In the genomic region with DNA sequence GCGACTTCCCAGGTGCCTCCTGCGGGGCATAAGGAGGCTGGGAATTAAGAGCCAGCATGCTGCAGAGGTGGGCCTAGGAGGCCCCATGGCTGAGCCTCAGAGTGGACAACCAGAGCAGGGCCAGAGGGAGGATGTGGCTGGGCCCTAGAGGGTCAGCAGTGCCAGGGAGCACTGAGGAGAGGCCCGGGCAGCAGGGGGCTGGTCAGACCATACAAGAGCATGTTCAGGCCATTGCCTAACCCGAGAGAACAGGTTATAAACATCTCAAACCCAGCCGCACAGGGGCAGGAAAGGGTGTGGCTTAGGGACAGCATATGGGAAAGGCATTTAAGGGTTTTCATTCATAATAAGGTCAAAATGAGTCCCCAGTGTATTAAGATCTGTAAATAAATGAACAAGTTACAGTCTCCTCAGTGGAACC, we compare ENCODE assay signal across 13 cellular contexts. TPM values are rescaled to one million over a fixed set of nuclear protein-coding genes. Genes with fewer than 3 reads are reported as not detected.
DNase-seq lines count a peak whose midpoint lies in the region; ATAC-seq, FAIRE-seq and TF ChIP-seq lines count a peak whose summit lies in the region.
"Had no signal": no experiment of that assay in that cellular context is flagged by ENCODE, and none has a peak within 500 bp of the region (broad histone marks: within the 10 kb centered on the region; RNA-seq: fewer than 3 reads in every experiment).

No MANE protein-coding gene starts in this region.

- no peak overlapping the region for H3K56ac ChIP-seq in IMR-90 (ENCODE audit: extremely low read depth, insufficient read depth, low read length)

- H4K20me1 ChIP-seq in IMR-90 (ENCODE audit: insufficient read depth, low read length), result no peaks in the 10 kb centered on the region

- in situ Hi-C loops in IMR-90 (cut with MboI; ENCODE audit: low sequenced_read_pairs), result loop anchor here (5.0 to 10.0 kb wide), 4 partner anchors 42 to 505 kb away; partner anchors contain the start of gene XPR1

- H3K27ac ChIP-seq in IMR-90 (ENCODE audit: insufficient read depth, low read length), result peak overlapping the region; percentile 23; the same call in 1 of the 2 replicates

- TF ChIP-seq CTCF in activated CD8-positive, alpha-beta T cell treated with anti-CD3 and anti-CD28 coated beads for 36 hours (IDR thresholded peaks at IDR 0.05), result no peak
- TF ChIP-seq CTCF in IMR-90 (conservative IDR thresholded peaks at IDR 0.05; ENCODE audit: low read depth, low read length) (no peak), bronchial epithelial cell (IDR thresholded peaks at IDR 0.05; ENCODE audit: insufficient read depth, low read length, severe bottlenecking) (no peak), osteocyte (IDR thresholded peaks at IDR 0.05) (no peak), Caco-2 (IDR thresholded peaks at IDR 0.05; ENCODE audit: insufficient read depth in 1 of 2, low read depth in 1 of 2, low read length in 1 of 2, severe bottlenecking in 1 of 2, unreplicated experiment in 1 of 2) (no peak)

- no peaks in the 10 kb centered on the region for H3K36me3 ChIP-seq in IMR-90 (ENCODE audit: control insufficient read depth, insufficient read depth, low read length)
- no peaks in the 10 kb centered on the region for H3K36me3 ChIP-seq in bronchial epithelial cell (ENCODE audit: control insufficient read depth, insufficient read depth, low read length)
- no peaks in the 10 kb centered on the region for H3K36me3 ChIP-seq in Caco-2 (ENCODE audit: control insufficient read depth, insufficient read depth, low read length)

- H3K4me3 ChIP-seq in IMR-90 (ENCODE audit: insufficient read depth, low read depth, low read length) (no peak overlapping the region), bronchial epithelial cell (ENCODE audit: low read depth, low read length) (no peak overlapping the region), Caco-2 (ENCODE audit: low read depth, low read length) (no peak overlapping the region)

- dilution Hi-C loops in IMR-90 (cut with HindIII; ENCODE audit: low sequenced_read_pairs, unreplicated experiment), result no loop called here

- H3K14ac ChIP-seq in IMR-90 (replicated peaks; ENCODE audit: low read depth, low read length), result no peak overlapping the region

- H3K18ac ChIP-seq in IMR-90 (ENCODE audit: low read depth, low read length), result no peak overlapping the region

- H3K4me2 ChIP-seq in IMR-90 (ENCODE audit: low read depth, low read length), result no peak overlapping the region

- H3K27me3 Mint-ChIP-seq in activated CD8-positive, alpha-beta T cell treated with anti-CD3 and anti-CD28 coated beads, Interleukin-2, amount 10 ng/mL, durations not matched to agents 7 days and 5 days (ENCODE audit: low read depth), result peaks cover 8% of the 10 kb centered on the region
- H3K27me3 Mint-ChIP-seq in activated CD8-positive, alpha-beta T cell treated with anti-CD3 and anti-CD28 coated beads for 36 hours, result peaks cover 3% of the 10 kb centered on the region
- H3K27me3 Mint-ChIP-seq in osteocyte (ENCODE audit: unreplicated experiment) (peaks cover 11% of the 10 kb centered on the region), Caco-2 (ENCODE audit: insufficient read depth, unreplicated experiment) (peaks cover 3% of the 10 kb centered on the region)

- no peaks in the 10 kb centered on the region for H3K36me3 Mint-ChIP-seq in activated CD8-positive, alpha-beta T cell treated with anti-CD3 and anti-CD28 coated beads, Interleukin-2, amount 10 ng/mL, durations not matched to agents 7 days and 5 days (ENCODE audit: low read depth)
- H3K36me3 Mint-ChIP-seq in activated CD8-positive, alpha-beta T cell treated with anti-CD3 and anti-CD28 coated beads for 36 hours (ENCODE audit: low read depth), result no peaks in the 10 kb centered on the region
- no peaks in the 10 kb centered on the region for H3K36me3 Mint-ChIP-seq in osteocyte (ENCODE audit: unreplicated experiment)
- no peaks in the 10 kb centered on the region for H3K36me3 Mint-ChIP-seq in Caco-2 (ENCODE audit: insufficient read depth, unreplicated experiment)
- H3K36me3 Mint-ChIP-seq: naive B cell had no signal

- peak overlapping the region; percentile 94 for H3K4ac ChIP-seq in IMR-90 (ENCODE audit: low read depth, low read length)

- H3K79me1 ChIP-seq in IMR-90 (ENCODE audit: low read depth in 1 of 2, low read length in 2 of 2), result peaks cover 4 to 39% of the 10 kb centered on the region in 2 experiments; a peak in 2 of 4 replicates

- H4K8ac ChIP-seq in IMR-90 (ENCODE audit: low read depth in 2 of 2, low read length in 2 of 2), result peak overlapping the region in 1 of 2 experiments; percentile 85; a peak in 1 of 4 replicates

- CTCF ChIA-PET in activated CD8-positive, alpha-beta T cell treated with anti-CD3 and anti-CD28 coated beads, Interleukin-2, amount 10 ng/mL, durations not matched to agents 7 days and 5 days (lab: Charles Lee), result interaction anchor here (0.6 to 12.2 kb wide), 8 partner anchors 24 to 257 kb away, joined by 3 to 395 read pairs (median 24); partner anchors contain the start of genes IER5 and MR1
- CTCF ChIA-PET in activated CD8-positive, alpha-beta T cell treated with anti-CD3 and anti-CD28 coated beads for 36 hours (lab: Charles Lee), result interaction anchor here (1.1 to 12.0 kb wide), 7 partner anchors 12 to 101 kb away, joined by 3 to 254 read pairs (median 34); partner anchors contain the start of genes IER5 and MR1
- CTCF ChIA-PET in IMR-90 (lab: Yijun Ruan, JAX) (no interaction called here), Caco-2 (lab: Charles Lee) (interaction anchor here (1.2 kb wide), 1 partner anchor 49 kb away, joined by 3 read pairs; no protein-coding TSS in a partner anchor)

- H2AK5ac ChIP-seq in IMR-90 (ENCODE audit: low read depth, low read length), result peak overlapping the region; percentile 59; the same call in 1 of the 2 replicates

- H3K27me3 ChIP-seq in IMR-90 (ENCODE audit: control insufficient read depth, insufficient read depth, low read length) (no peaks in the 10 kb centered on the region), bronchial epithelial cell (ENCODE audit: control insufficient read depth, insufficient read depth, low read length) (no peaks in the 10 kb centered on the region), Caco-2 (replicated peaks; ENCODE audit: control insufficient read depth, insufficient read depth, low read length) (no peaks in the 10 kb centered on the region)

- no peak overlapping the region for H4K5ac ChIP-seq in IMR-90 (ENCODE audit: low read depth, low read length)

- peaks cover 46% of the 10 kb centered on the region for H3K4me1 ChIP-seq in IMR-90 (ENCODE audit: control insufficient read depth, insufficient read depth, low read length)
- H3K4me1 ChIP-seq in Caco-2, result peaks cover 14% of the 10 kb centered on the region; the same call in 1 of the 2 replicates

- TF ChIP-seq POLR2A in IMR-90 (IDR thresholded peaks at IDR 0.05; ENCODE audit: low read depth, low read length), result no peak

- ATAC-seq in activated CD8-positive, alpha-beta T cell treated with anti-CD3 and anti-CD28 coated beads, Interleukin-2, amount 10 ng/mL, durations not matched to agents 7 days and 5 days, result no peak
- no peak for ATAC-seq in activated CD8-positive, alpha-beta T cell treated with anti-CD3 and anti-CD28 coated beads for 36 hours
- ATAC-seq in IMR-90 (ENCODE audit: low read depth) (peak; percentile 9), HG02852 (IDR thresholded peaks at IDR 0.05; ENCODE audit: unreplicated experiment) (no peak)

- no peak for TF ChIP-seq RAD21 in IMR-90 (IDR thresholded peaks at IDR 0.05; ENCODE audit: low read length)

- peak overlapping the region; percentile 81; the same call in 1 of the 3 replicates for H2BK15ac ChIP-seq in IMR-90 (ENCODE audit: low read depth, low read length)

- no peak overlapping the region for H2AK9ac ChIP-seq in IMR-90 (replicated peaks; ENCODE audit: low read depth, low read length, poor library complexity)

- H3K23ac ChIP-seq in IMR-90 (ENCODE audit: low read depth, low read length), result no peak overlapping the region

- peak overlapping the region; percentile 71; the same call in 1 of the 2 replicates for H2BK20ac ChIP-seq in IMR-90 (ENCODE audit: low read depth, low read length)

- H3K4me1 Mint-ChIP-seq in activated CD8-positive, alpha-beta T cell treated with anti-CD3 and anti-CD28 coated beads, Interleukin-2, amount 10 ng/mL, durations not matched to agents 7 days and 5 days (ENCODE audit: low read depth), result peaks cover 92% of the 10 kb centered on the region
- peaks cover 67% of the 10 kb centered on the region for H3K4me1 Mint-ChIP-seq in activated CD8-positive, alpha-beta T cell treated with anti-CD3 and anti-CD28 coated beads for 36 hours (ENCODE audit: low read depth)
- H3K4me1 Mint-ChIP-seq in osteocyte (ENCODE audit: unreplicated experiment) (peaks cover 59% of the 10 kb centered on the region), Caco-2 (ENCODE audit: low read depth, unreplicated experiment) (peaks cover 32% of the 10 kb centered on the region)

- no peaks in the 10 kb centered on the region for H3K9me3 ChIP-seq in IMR-90 (ENCODE audit: control insufficient read depth, insufficient read depth, low read length)
- no peaks in the 10 kb centered on the region for H3K9me3 ChIP-seq in Caco-2

- no peak for DNase-seq in activated CD8-positive, alpha-beta T cell treated with anti-CD3 and anti-CD28 coated beads, Interleukin-2, amount 10 ng/mL, durations not matched to agents 7 days and 5 days
- no peak for DNase-seq in activated CD8-positive, alpha-beta T cell treated with anti-CD3 and anti-CD28 coated beads for 36 hours
- DNase-seq in IMR-90, result peak; percentile 73
- peak; percentile 87 for DNase-seq in bronchial epithelial cell (ENCODE audit: low read depth)
- DNase-seq in osteocyte (ENCODE audit: extremely low spot score, unreplicated experiment), result no peak
- DNase-seq in Caco-2, result no peak
- no peak for DNase-seq in retina
- DNase-seq: activated CD4-positive, alpha-beta T cell treated with anti-CD3 and anti-CD28 coated beads, Interleukin-2, amount 50 U/mL, for 1 hour; AML-193; GOT3; naive B cell; NCI-H524 treated with DMSO at 0.1 percent for 48 hours had no signal

- peak overlapping the region; percentile 50 for H3K27ac Mint-ChIP-seq in activated CD8-positive, alpha-beta T cell treated with anti-CD3 and anti-CD28 coated beads, Interleukin-2, amount 10 ng/mL, durations not matched to agents 7 days and 5 days
- no peak overlapping the region for H3K27ac Mint-ChIP-seq in activated CD8-positive, alpha-beta T cell treated with anti-CD3 and anti-CD28 coated beads for 36 hours
- H3K27ac Mint-ChIP-seq in osteocyte (ENCODE audit: unreplicated experiment) (peak overlapping the region; percentile 46), Caco-2 (ENCODE audit: unreplicated experiment) (no peak overlapping the region)

- peak overlapping the region; percentile 53 for H2AFZ ChIP-seq in IMR-90 (replicated peaks; ENCODE audit: low read length, poor library complexity)

- no peaks in the 10 kb centered on the region for H3K9me3 Mint-ChIP-seq in activated CD8-positive, alpha-beta T cell treated with anti-CD3 and anti-CD28 coated beads, Interleukin-2, amount 10 ng/mL, durations not matched to agents 7 days and 5 days (ENCODE audit: insufficient read depth)
- no peaks in the 10 kb centered on the region for H3K9me3 Mint-ChIP-seq in activated CD8-positive, alpha-beta T cell treated with anti-CD3 and anti-CD28 coated beads for 36 hours
- H3K9me3 Mint-ChIP-seq in osteocyte (ENCODE audit: unreplicated experiment) (no peaks in the 10 kb centered on the region), Caco-2 (ENCODE audit: unreplicated experiment) (no peaks in the 10 kb centered on the region)
- H3K9me3 Mint-ChIP-seq: naive B cell had no signal

- WGBS in IMR-90 (ENCODE audit: extremely low coverage in 2 of 2, insufficient read length in 1 of 2), 2 experiments, result 50% methylated on average over 2 of the region's 5 CpGs; no CpG with 5 or more reads in 1 of the 2 experiments

- intact Hi-C loops in activated CD8-positive, alpha-beta T cell treated with anti-CD3 and anti-CD28 coated beads for 36 hours (cut with micrococcal nuclease), result loop anchor here (2.0 kb wide), 2 partner anchors 41 to 49 kb away; no protein-coding TSS in a partner anchor
- intact Hi-C loops in IMR-90 (cut with micrococcal nuclease) (loop anchor here (5.0 kb wide), 2 partner anchors 117 to 622 kb away; partner anchors contain the start of gene STX6), Caco-2 (cut with micrococcal nuclease; ENCODE audit: unreplicated experiment) (loop anchor here (10.0 kb wide), 1 partner anchor 625 kb away; no protein-coding TSS in a partner anchor)

- peaks cover 37% of the 10 kb centered on the region for H3K9me1 ChIP-seq in IMR-90 (ENCODE audit: insufficient read depth, low read length)

- H2BK5ac ChIP-seq in IMR-90 (ENCODE audit: low read depth, low read length, poor library complexity, severe bottlenecking), result peak overlapping the region; percentile 33

- POLR2A ChIA-PET in activated CD8-positive, alpha-beta T cell treated with anti-CD3 and anti-CD28 coated beads, Interleukin-2, amount 10 ng/mL, durations not matched to agents 7 days and 5 days (lab: Charles Lee), result interaction anchor here (6.4 kb wide), 1 partner anchor 50 kb away, joined by 114 read pairs; the partner anchor contains the start of gene IER5
- POLR2A ChIA-PET in activated CD8-positive, alpha-beta T cell treated with anti-CD3 and anti-CD28 coated beads for 36 hours (lab: Charles Lee), result interaction anchor here (0.9 to 7.7 kb wide), 7 partner anchors 10 to 117 kb away, joined by 3 to 125 read pairs (median 8); partner anchors contain the start of genes IER5 and STX6
- POLR2A ChIA-PET in IMR-90 (lab: Charles Lee; ENCODE audit: unreplicated experiment), result no interaction called here
- POLR2A ChIA-PET in Caco-2 (lab: Charles Lee), result no interaction called here

- BruUV-seq in IMR-90 (replicated peaks; lab: Mats Ljungman, UMichigan) (no TSS peak), Caco-2 (replicated peaks; lab: Mats Ljungman, UMichigan) (no TSS peak)

- peak overlapping the region; percentile 94 for H2BK120ac ChIP-seq in IMR-90 (ENCODE audit: low read depth, low read length)

- H4K91ac ChIP-seq in IMR-90 (ENCODE audit: insufficient read depth, low read depth, low read length), result peak overlapping the region; percentile 51; the same call in 1 of the 2 replicates

- no peak overlapping the region for H3K4me3 Mint-ChIP-seq in activated CD8-positive, alpha-beta T cell treated with anti-CD3 and anti-CD28 coated beads, Interleukin-2, amount 10 ng/mL, durations not matched to agents 7 days and 5 days
- H3K4me3 Mint-ChIP-seq in activated CD8-positive, alpha-beta T cell treated with anti-CD3 and anti-CD28 coated beads for 36 hours, result no peak overlapping the region
- H3K4me3 Mint-ChIP-seq in osteocyte (ENCODE audit: unreplicated experiment) (no peak overlapping the region), Caco-2 (ENCODE audit: unreplicated experiment) (no peak overlapping the region)

- H3K9ac ChIP-seq in IMR-90 (ENCODE audit: low read depth, low read length), result no peak overlapping the region

- no peak for FAIRE-seq in bronchial epithelial cell (lab: Jason Lieb, UNC)

RNA-seq across cellular contexts. Expression of gene IER5, which starts 51.1 kb away (rescaled TPM):
- total RNA-seq in activated CD8-positive, alpha-beta T cell treated with anti-CD3 and anti-CD28 coated beads, Interleukin-2, amount 10 ng/mL, durations not matched to agents 7 days and 5 days, result 10 to 100 TPM; 37.2 to 38.0 TPM
- 10 to 100 TPM; 39.8 to 41.3 TPM for total RNA-seq in activated CD8-positive, alpha-beta T cell treated with anti-CD3 and anti-CD28 coated beads for 36 hours
- total RNA-seq in IMR-90 (2012; rRNA removed) (15.8 and 29.4 TPM in 2 replicates), bronchial epithelial cell (47.7 and 65.3 TPM in 2 replicates), osteocyte (29.8 and 32.2 TPM in 2 replicates), Caco-2 (2022) (8.6 and 9.4 TPM in 2 replicates)
- 27.1 and 28.9 TPM in 2 replicates for polyA plus RNA-seq in IMR-90 (2012; rRNA removed)
- 22.5 and 29.5 TPM in 2 replicates for polyA plus RNA-seq in IMR-90 (2012; cell fraction: cytosol; rRNA removed)
- polyA plus RNA-seq in IMR-90 (2012; cell fraction: nucleus; rRNA removed; ENCODE audit: low replicate concordance), result 32.6 and 44.5 TPM in 2 replicates

Comparison
In these comparisons a context has a peak if more than half of its experiments do, and no peak if none do; other contexts are left out.
1. H3K27ac Mint-ChIP-seq: peak in activated CD8-positive, alpha-beta T cell treated with anti-CD3 and anti-CD28 coated beads, Interleukin-2, amount 10 ng/mL, durations not matched to agents 7 days and 5 days (single experiment) and osteocyte (single experiment); none in activated CD8-positive, alpha-beta T cell treated with anti-CD3 and anti-CD28 coated beads for 36 hours (single experiment) and Caco-2 (single experiment).
2. DNase-seq: peak in IMR-90 (single experiment) and bronchial epithelial cell (single experiment); none in activated CD8-positive, alpha-beta T cell treated with anti-CD3 and anti-CD28 coated beads, Interleukin-2, amount 10 ng/mL, durations not matched to agents 7 days and 5 days (single experiment), activated CD8-positive, alpha-beta T cell treated with anti-CD3 and anti-CD28 coated beads for 36 hours (single experiment), osteocyte (single experiment), Caco-2 (0 of 2) and retina (single experiment).
3. POLR2A ChIA-PET loops: an anchor here in activated CD8-positive, alpha-beta T cell treated with anti-CD3 and anti-CD28 coated beads, Interleukin-2, amount 10 ng/mL, durations not matched to agents 7 days and 5 days (6.4 kb wide) and activated CD8-positive, alpha-beta T cell treated with anti-CD3 and anti-CD28 coated beads for 36 hours (0.9 to 7.7 kb wide); none called in IMR-90 and Caco-2.